ENCODE assay signal across 1 cellular context in genomic region chr6:26216886-26217713, GRCh38.
A peak's percentile ranks its signal among the peaks of the same experiment; 100 is the strongest.
TF ChIP-seq lines count a peak whose summit lies in the region.

No MANE protein-coding gene starts in this region.

TF ChIP-seq in HepG2, 621 proteins besides CTCF, POLR2A, EP300 and RAD21 (continued from another document and continues in another):
- no peak for TF ChIP-seq MYNN (CRISPR knock-in tag; IDR thresholded peaks at IDR 0.05; ENCODE audit: low read depth)
- TF ChIP-seq MED13 (CRISPR knock-in tag; IDR thresholded peaks at IDR 0.05): peak; percentile 44; the same call in 1 of the 2 replicates
- TF ChIP-seq, protein P1, sequence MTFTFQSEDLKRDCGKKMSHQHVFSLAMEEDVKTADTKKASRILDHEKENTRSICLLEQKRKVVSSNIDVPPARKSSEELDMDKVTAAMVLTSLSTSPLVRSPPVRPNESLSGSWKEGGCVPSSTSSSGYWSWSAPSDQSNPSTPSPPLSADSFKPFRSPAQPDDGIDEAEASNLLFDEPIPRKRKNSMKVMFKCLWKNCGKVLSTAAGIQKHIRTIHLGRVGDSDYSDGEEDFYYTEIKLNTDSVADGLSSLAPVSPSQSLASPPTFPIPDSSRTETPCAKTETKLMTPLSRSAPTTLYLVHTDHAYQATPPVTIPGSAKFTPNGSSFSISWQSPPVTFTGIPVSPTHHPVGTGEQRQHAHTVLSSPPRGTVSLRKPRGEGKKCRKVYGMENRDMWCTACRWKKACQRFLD (CRISPR knock-in tag; IDR thresholded peaks at IDR 0.05; ENCODE audit: borderline replicate concordance): peak; percentile 67; the same call in 1 of the 2 replicates
- peak; percentile 94 for TF ChIP-seq ASH2L (IDR thresholded peaks at IDR 0.05; ENCODE audit: insufficient read length, low read depth, low read length)
- TF ChIP-seq CEBPG (CRISPR knock-in tag; IDR thresholded peaks at IDR 0.05): no peak
- TF ChIP-seq ZNF256 (CRISPR knock-in tag; conservative IDR thresholded peaks at IDR 0.05): no peak
- no peak for TF ChIP-seq SMARCE1 (IDR thresholded peaks at IDR 0.05; ENCODE audit: borderline replicate concordance)
- TF ChIP-seq YEATS4 (CRISPR knock-in tag; IDR thresholded peaks at IDR 0.05; ENCODE audit: borderline replicate concordance): no peak; the same call in 1 of the 2 replicates
- peak; percentile 99 for TF ChIP-seq FIP1L1 (IDR thresholded peaks at IDR 0.05; ENCODE audit: borderline replicate concordance, insufficient read depth, low read depth, low read length)
- TF ChIP-seq ZNF652 (CRISPR knock-in tag; IDR thresholded peaks at IDR 0.05; ENCODE audit: borderline replicate concordance, low read depth): no peak
- no peak for TF ChIP-seq SCMH1 (CRISPR knock-in tag; IDR thresholded peaks at IDR 0.05; ENCODE audit: borderline replicate concordance)
- TF ChIP-seq, protein P2, sequence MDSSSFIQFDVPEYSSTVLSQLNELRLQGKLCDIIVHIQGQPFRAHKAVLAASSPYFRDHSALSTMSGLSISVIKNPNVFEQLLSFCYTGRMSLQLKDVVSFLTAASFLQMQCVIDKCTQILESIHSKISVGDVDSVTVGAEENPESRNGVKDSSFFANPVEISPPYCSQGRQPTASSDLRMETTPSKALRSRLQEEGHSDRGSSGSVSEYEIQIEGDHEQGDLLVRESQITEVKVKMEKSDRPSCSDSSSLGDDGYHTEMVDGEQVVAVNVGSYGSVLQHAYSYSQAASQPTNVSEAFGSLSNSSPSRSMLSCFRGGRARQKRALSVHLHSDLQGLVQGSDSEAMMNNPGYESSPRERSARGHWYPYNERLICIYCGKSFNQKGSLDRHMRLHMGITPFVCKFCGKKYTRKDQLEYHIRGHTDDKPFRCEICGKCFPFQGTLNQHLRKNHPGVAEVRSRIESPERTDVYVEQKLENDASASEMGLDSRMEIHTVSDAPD (CRISPR knock-in tag; IDR thresholded peaks at IDR 0.05): peak; percentile 79
- TF ChIP-seq ZFP90 (CRISPR knock-in tag; IDR thresholded peaks at IDR 0.05; ENCODE audit: borderline replicate concordance): no peak
- peak; percentile 90 for TF ChIP-seq PHF21A (CRISPR knock-in tag; IDR thresholded peaks at IDR 0.05)
- TF ChIP-seq HOXA9 (CRISPR knock-in tag; IDR thresholded peaks at IDR 0.05; ENCODE audit: borderline replicate concordance): no peak
- TF ChIP-seq ZSCAN12 (CRISPR knock-in tag; IDR thresholded peaks at IDR 0.05): 0 out of 2 replicates have a peak, but pooled peaks have one; percentile 43
- peak; percentile 17; the same call in 1 of the 2 replicates for TF ChIP-seq ZNF264 (CRISPR knock-in tag; IDR thresholded peaks at IDR 0.05)
- peak; percentile 61; the same call in 1 of the 2 replicates for TF ChIP-seq ZNF761 (CRISPR knock-in tag; conservative IDR thresholded peaks at IDR 0.05)
- TF ChIP-seq ZFP36L2 (CRISPR knock-in tag; IDR thresholded peaks at IDR 0.05): no peak
- TF ChIP-seq MAX (IDR thresholded peaks at IDR 0.05): peak; percentile 53; the same call in 1 of the 2 replicates
- TF ChIP-seq ZBED4 (CRISPR knock-in tag; IDR thresholded peaks at IDR 0.05; ENCODE audit: borderline replicate concordance): no peak
- TF ChIP-seq CBX5 (CRISPR knock-in tag; IDR thresholded peaks at IDR 0.05; ENCODE audit: borderline replicate concordance): peak; percentile 67
- no peak for TF ChIP-seq SP5 (CRISPR knock-in tag; IDR thresholded peaks at IDR 0.05; ENCODE audit: borderline replicate concordance, low read depth)
- TF ChIP-seq NR2C2 (CRISPR knock-in tag; IDR thresholded peaks at IDR 0.05; ENCODE audit: borderline replicate concordance): peak; percentile 28
- peak; percentile 86; the same call in 1 of the 2 replicates for TF ChIP-seq TFE3 (CRISPR knock-in tag; IDR thresholded peaks at IDR 0.05)
- TF ChIP-seq FLYWCH1 (CRISPR knock-in tag; IDR thresholded peaks at IDR 0.05): no peak
- TF ChIP-seq ZNF101 (CRISPR knock-in tag; IDR thresholded peaks at IDR 0.05; ENCODE audit: borderline replicate concordance, low read depth): no peak
- TF ChIP-seq TCF12 (IDR thresholded peaks at IDR 0.05): no peak
- TF ChIP-seq TCF12 (CRISPR knock-in tag; IDR thresholded peaks at IDR 0.05): no peak
- TF ChIP-seq, protein P3, sequence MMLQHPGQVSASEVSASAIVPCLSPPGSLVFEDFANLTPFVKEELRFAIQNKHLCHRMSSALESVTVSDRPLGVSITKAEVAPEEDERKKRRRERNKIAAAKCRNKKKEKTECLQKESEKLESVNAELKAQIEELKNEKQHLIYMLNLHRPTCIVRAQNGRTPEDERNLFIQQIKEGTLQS (CRISPR knock-in tag; IDR thresholded peaks at IDR 0.05): 0 out of 2 replicates have a peak, but pooled peaks have one; percentile 44
- no peak for TF ChIP-seq KLF13 (CRISPR knock-in tag; IDR thresholded peaks at IDR 0.05)
- TF ChIP-seq ZNF367 (CRISPR knock-in tag; IDR thresholded peaks at IDR 0.05; ENCODE audit: borderline replicate concordance): 0 out of 2 replicates have a peak, but pooled peaks have one; percentile 21
- no peak for TF ChIP-seq AFF4 (CRISPR knock-in tag; IDR thresholded peaks at IDR 0.05)
- peak; percentile 46; the same call in 1 of the 2 replicates for TF ChIP-seq HOXA5 (CRISPR knock-in tag; IDR thresholded peaks at IDR 0.05)
- no peak for TF ChIP-seq ZNF781 (CRISPR knock-in tag; IDR thresholded peaks at IDR 0.05; ENCODE audit: borderline replicate concordance, not compliant biosample characterization)
- TF ChIP-seq MXD1 (CRISPR knock-in tag; IDR thresholded peaks at IDR 0.05): peak; percentile 26; the same call in 1 of the 2 replicates
- TF ChIP-seq FOXA3 (CRISPR knock-in tag; IDR thresholded peaks at IDR 0.05): no peak; the same call in 1 of the 2 replicates
- TF ChIP-seq ONECUT2 (CRISPR knock-in tag; IDR thresholded peaks at IDR 0.05): peak; percentile 24; the same call in 1 of the 2 replicates
- no peak; the same call in 1 of the 2 replicates for TF ChIP-seq ZNF672 (CRISPR knock-in tag; IDR thresholded peaks at IDR 0.05)
- TF ChIP-seq, protein P4, sequence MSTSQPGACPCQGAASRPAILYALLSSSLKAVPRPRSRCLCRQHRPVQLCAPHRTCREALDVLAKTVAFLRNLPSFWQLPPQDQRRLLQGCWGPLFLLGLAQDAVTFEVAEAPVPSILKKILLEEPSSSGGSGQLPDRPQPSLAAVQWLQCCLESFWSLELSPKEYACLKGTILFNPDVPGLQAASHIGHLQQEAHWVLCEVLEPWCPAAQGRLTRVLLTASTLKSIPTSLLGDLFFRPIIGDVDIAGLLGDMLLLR (CRISPR knock-in tag; IDR thresholded peaks at IDR 0.05): peak; percentile 76; the same call in 1 of the 2 replicates
- no peak for TF ChIP-seq ZFYVE20 (CRISPR knock-in tag; IDR thresholded peaks at IDR 0.05; ENCODE audit: borderline replicate concordance, low read depth)
- TF ChIP-seq, protein P5, sequence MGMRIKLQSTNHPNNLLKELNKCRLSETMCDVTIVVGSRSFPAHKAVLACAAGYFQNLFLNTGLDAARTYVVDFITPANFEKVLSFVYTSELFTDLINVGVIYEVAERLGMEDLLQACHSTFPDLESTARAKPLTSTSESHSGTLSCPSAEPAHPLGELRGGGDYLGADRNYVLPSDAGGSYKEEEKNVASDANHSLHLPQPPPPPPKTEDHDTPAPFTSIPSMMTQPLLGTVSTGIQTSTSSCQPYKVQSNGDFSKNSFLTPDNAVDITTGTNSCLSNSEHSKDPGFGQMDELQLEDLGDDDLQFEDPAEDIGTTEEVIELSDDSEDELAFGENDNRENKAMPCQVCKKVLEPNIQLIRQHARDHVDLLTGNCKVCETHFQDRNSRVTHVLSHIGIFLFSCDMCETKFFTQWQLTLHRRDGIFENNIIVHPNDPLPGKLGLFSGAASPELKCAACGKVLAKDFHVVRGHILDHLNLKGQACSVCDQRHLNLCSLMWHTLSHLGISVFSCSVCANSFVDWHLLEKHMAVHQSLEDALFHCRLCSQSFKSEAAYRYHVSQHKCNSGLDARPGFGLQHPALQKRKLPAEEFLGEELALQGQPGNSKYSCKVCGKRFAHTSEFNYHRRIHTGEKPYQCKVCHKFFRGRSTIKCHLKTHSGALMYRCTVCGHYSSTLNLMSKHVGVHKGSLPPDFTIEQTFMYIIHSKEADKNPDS (CRISPR knock-in tag; IDR thresholded peaks at IDR 0.05): no peak
- 0 out of 2 replicates have a peak, but pooled peaks have one; percentile 8 for TF ChIP-seq FOSL1 (CRISPR knock-in tag; IDR thresholded peaks at IDR 0.05; ENCODE audit: borderline replicate concordance)
- TF ChIP-seq ZNF549 (CRISPR knock-in tag; IDR thresholded peaks at IDR 0.05): no peak
- TF ChIP-seq, protein P6, sequence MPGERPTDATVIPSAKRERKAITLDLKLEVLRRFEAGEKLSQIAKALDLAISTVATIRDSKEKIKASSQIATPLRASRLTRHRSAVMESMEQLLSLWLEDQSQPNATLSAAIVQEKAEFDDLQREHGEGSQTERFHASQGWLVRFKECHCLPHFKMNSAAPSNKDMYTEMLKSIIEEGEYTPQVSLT (CRISPR knock-in tag; IDR thresholded peaks at IDR 0.05; ENCODE audit: borderline replicate concordance, low read depth): 0 out of 2 replicates have a peak, but pooled peaks have one; percentile 71
- TF ChIP-seq TFDP2 (CRISPR knock-in tag; IDR thresholded peaks at IDR 0.05): no peak; the same call in none of the 2 replicates
- TF ChIP-seq JDP2 (CRISPR knock-in tag; IDR thresholded peaks at IDR 0.05; ENCODE audit: borderline replicate concordance): no peak
